In genomic region chr1:64775152-64775551, GRCh38 we compare ENCODE assay signal across 21 cellular contexts. TPM values are rescaled to one million over a fixed set of nuclear protein-coding genes. Genes with fewer than 3 reads are reported as not detected.
DNase-seq lines count a peak whose midpoint lies in the region; ATAC-seq, FAIRE-seq and TF ChIP-seq lines count a peak whose summit lies in the region.
"Had no signal": no experiment of that assay in that cellular context is flagged by ENCODE, and none has a peak within 500 bp of the region (broad histone marks: within the 10 kb centered on the region; RNA-seq: fewer than 3 reads in every experiment).

No MANE protein-coding gene starts in this region.

- H3K9me3 ChIP-seq in T-helper 17 cell (ENCODE audit: control insufficient read depth, low read length, poor library complexity, severe bottlenecking): no peaks in the 10 kb centered on the region

- H3K4me1 Mint-ChIP-seq in T-helper 17 cell (peaks cover 5% of the 10 kb centered on the region), naive B cell (peaks cover 10 to 16% (median 15%) of the 10 kb centered on the region in 3 donors)

- peaks cover 2 to 21% (median 8%) of the 10 kb centered on the region in 7 donors for H3K9me3 Mint-ChIP-seq in naive B cell

- no peak for TF ChIP-seq POLR2A in NB4 (IDR thresholded peaks at IDR 0.05; ENCODE audit: extremely low read depth, insufficient read length)

- no peak for ATAC-seq in T-helper 17 cell
- peak; percentile 34 to 76 for ATAC-seq in naive B cell (ENCODE audit: low read depth in 2 of 2)
- no peak for ATAC-seq in GM21360 (IDR thresholded peaks at IDR 0.05; ENCODE audit: unreplicated experiment)

- H3K4me3 Mint-ChIP-seq in T-helper 17 cell (no peak overlapping the region), naive B cell (peak overlapping the region in 1 of 8 donors; percentile 33)

- TF ChIP-seq CTCF in NB4 (IDR thresholded peaks at IDR 0.05; ENCODE audit: low read depth, low read length): no peak

- peak; percentile 19 for DNase-seq in CD1c-positive myeloid dendritic cell (ENCODE audit: extremely low spot score)
- peak; percentile 4 for DNase-seq in NB4 (ENCODE audit: low read depth)
- DNase-seq in T-helper 17 cell: no peak
- DNase-seq in naive B cell: peak; percentile 4
- DNase-seq in RCC 7860 (ENCODE audit: low spot score): no peak
- DNase-seq in GDM1 (lab: John Stamatoyannopoulos, UW): no peak
- DNase-seq in globus pallidus (ENCODE audit: low spot score): no peak
- DNase-seq: EL, Karpas-422, NCI-H1092 treated with DMSO at 0.1 percent for 48 hours, NCI-H146, NCI-H2081, NCI-H2171 treated with DMSO at 0.1 percent for 48 hours, NCI-H524 treated with DMSO at 0.1 percent for 48 hours, NCI-H82, SJCRH30 had no signal

- H3K36me3 Mint-ChIP-seq in T-helper 17 cell (ENCODE audit: low read depth) (peaks cover 2% of the 10 kb centered on the region), naive B cell (peaks cover 0 to 4% of the 10 kb centered on the region in 2 donors)
- H3K36me3 Mint-ChIP-seq: IgD-negative memory B cell had no signal

- FAIRE-seq in RCC 7860 (lab: Jason Lieb, UNC): no peak
- FAIRE-seq: A204.1, GM19239 had no signal

- no peaks in the 10 kb centered on the region for H3K27me3 Mint-ChIP-seq in T-helper 17 cell
- H3K27me3 Mint-ChIP-seq in naive B cell: no peaks in the 10 kb centered on the region
- H3K27me3 Mint-ChIP-seq: IgD-negative memory B cell had no signal

- H3K4me3 ChIP-seq in NB4 (ENCODE audit: low read depth, low read length): no peak overlapping the region
- H3K4me3 ChIP-seq: SJCRH30 had no signal

- peak overlapping the region; percentile 0 for H3K27ac Mint-ChIP-seq in T-helper 17 cell
- peak overlapping the region in 4 of 6 donors; percentile 8 to 57 (median 17) for H3K27ac Mint-ChIP-seq in naive B cell
- H3K27ac Mint-ChIP-seq: CD14-positive monocyte had no signal

RNA-seq across cellular contexts. Expression of gene RAVER2, which starts 30.3 kb away (rescaled TPM):
- total RNA-seq in T-helper 17 cell: 1 to 10 TPM; 1.5 to 1.6 TPM
- 1 to 10 TPM in 2 of 6 donors, under 1 TPM in 3, not detected in 1; 0.74 to 1.1 (median 0.94) TPM for polyA plus RNA-seq in naive B cell (ENCODE audit: low read depth in 6 of 6)

Comparison
In these comparisons a context has a peak if more than half of its experiments do, and no peak if none do; other contexts are left out.
1. DNase-seq: peak in CD1c-positive myeloid dendritic cell (single experiment), NB4 (single experiment) and naive B cell (single experiment); none in T-helper 17 cell (0 of 3), RCC 7860 (single experiment), GDM1 (single experiment) and globus pallidus (single experiment).
2. ATAC-seq: peak in naive B cell (2 of 2); none in T-helper 17 cell (single experiment) and GM21360 (single experiment).